11 cellular contexts compared by ENCODE assay signal in the genomic region with DNA sequence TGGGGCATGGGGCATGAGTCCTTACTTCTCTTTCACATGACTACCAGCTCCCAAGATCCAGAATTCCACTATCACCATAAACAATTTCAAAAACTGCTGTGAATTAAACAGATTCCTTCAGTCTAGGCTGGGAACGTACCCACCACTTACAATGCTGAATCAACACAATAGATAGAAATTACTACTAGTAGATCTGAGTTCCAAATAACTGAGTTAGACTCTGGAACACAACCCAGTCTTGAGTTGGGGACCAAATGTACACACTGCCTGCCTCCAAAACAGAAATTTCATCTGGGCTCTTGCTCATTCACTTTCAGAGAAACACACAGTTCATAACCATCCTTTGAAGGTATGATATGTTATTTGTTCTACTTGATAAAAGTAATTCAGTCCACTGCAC. TPM values are rescaled to one million over a fixed set of nuclear protein-coding genes. Genes with fewer than 3 reads are reported as not detected.
A peak's percentile ranks its signal among the peaks of the same experiment; 100 is the strongest.
DNase-seq lines count a peak whose midpoint lies in the region; ATAC-seq and TF ChIP-seq lines count a peak whose summit lies in the region.
"Had no signal": no experiment of that assay in that cellular context is flagged by ENCODE, and none has a peak within 500 bp of the region (broad histone marks: within the 10 kb centered on the region; RNA-seq: fewer than 3 reads in every experiment).

No MANE protein-coding gene starts in this region.

- peaks cover 44% of the 10 kb centered on the region for H3K36me3 Mint-ChIP-seq in HFFc6 (ENCODE audit: low read depth)

- peak overlapping the region; percentile 89 for H3K27ac Mint-ChIP-seq in HFFc6

- no peaks in the 10 kb centered on the region for H3K36me3 ChIP-seq in lower lobe of right lung
- H3K36me3 ChIP-seq in stomach smooth muscle (ENCODE audit: control insufficient read depth in 2 of 2, insufficient read depth in 2 of 2, low read length in 2 of 2), result no peaks in the 10 kb centered on the region
- peaks cover 3% of the 10 kb centered on the region for H3K36me3 ChIP-seq in BE2C

- peak overlapping the region; percentile 21 to 34 for H3K9ac ChIP-seq in stomach smooth muscle (ENCODE audit: low read length in 2 of 2)

- H3K4me3 Mint-ChIP-seq in HFFc6, result peak overlapping the region; percentile 75

- H3K27me3 ChIP-seq in lower lobe of right lung (ENCODE audit: low read depth), result no peaks in the 10 kb centered on the region
- no peaks in the 10 kb centered on the region for H3K27me3 ChIP-seq in stomach smooth muscle (ENCODE audit: control insufficient read depth in 1 of 2, insufficient read depth in 2 of 2, low read length in 2 of 2)
- H3K27me3 ChIP-seq in BE2C, result no peaks in the 10 kb centered on the region

- intact Hi-C loops in lower lobe of right lung (cut with DNase I), result no loop called here

- H3K4me1 ChIP-seq in lower lobe of right lung (peaks cover 86% of the 10 kb centered on the region), stomach smooth muscle (ENCODE audit: control insufficient read depth, insufficient read depth, low read length) (peaks cover 38% of the 10 kb centered on the region), BE2C (peaks cover 16% of the 10 kb centered on the region)

- no peak overlapping the region for H3K4me3 ChIP-seq in lower lobe of right lung
- H3K4me3 ChIP-seq in stomach smooth muscle (ENCODE audit: low read length in 2 of 2), result peak overlapping the region in 1 of 2 donors; percentile 7
- H3K4me3 ChIP-seq in BE2C (ENCODE audit: low read depth, low read length), result no peak overlapping the region
- H3K4me3 ChIP-seq: GM12878 had no signal

- no peaks in the 10 kb centered on the region for H3K9me3 Mint-ChIP-seq in HFFc6

- H3K9me3 ChIP-seq in lower lobe of right lung (no peaks in the 10 kb centered on the region), stomach smooth muscle (ENCODE audit: control insufficient read depth in 2 of 2, low read length in 2 of 2) (no peaks in the 10 kb centered on the region), BE2C (no peaks in the 10 kb centered on the region)

- TF ChIP-seq CTCF in HFFc6 (IDR thresholded peaks at IDR 0.05) (no peak), lower lobe of right lung (IDR thresholded peaks at IDR 0.05) (no peak), BE2C (IDR thresholded peaks at IDR 0.05; ENCODE audit: low read depth, low read length) (no peak)

- peak in 1 of 2 donors; percentile 3 for ATAC-seq in lower lobe of right lung
- ATAC-seq in HG03442 (IDR thresholded peaks at IDR 0.05; ENCODE audit: unreplicated experiment), result no peak
- ATAC-seq: GM12878 had no signal

- H3K4me1 Mint-ChIP-seq in HFFc6 (ENCODE audit: low read depth), result peaks cover 87% of the 10 kb centered on the region

- DNase-seq in HFFc6 (peak; percentile 12), astrocyte of the hippocampus (ENCODE audit: low read depth, low spot score) (peak; percentile 34), lower lobe of right lung (no peak), BE2C (no peak), COLO829 (ENCODE audit: low spot score) (no peak), iPS-NIHi11 (ENCODE audit: low spot score) (no peak)
- DNase-seq: activated CD4-positive, CD25-positive, alpha-beta regulatory T cell treated with anti-CD3 and anti-CD28 coated beads, Interleukin-2, amount 50 U/mL, for 72 hours; NCI-H69 had no signal

- no peaks in the 10 kb centered on the region for H3K27me3 Mint-ChIP-seq in HFFc6 (ENCODE audit: insufficient read depth)

- H3K27ac ChIP-seq in lower lobe of right lung, result peak overlapping the region; percentile 72
- H3K27ac ChIP-seq in stomach smooth muscle (ENCODE audit: low read length), result peak overlapping the region; percentile 37

RNA-seq across cellular contexts. Expression of gene CORO1C, which starts 8.9 kb away (rescaled TPM):
- total RNA-seq in HFFc6 (2021; fragmentation: NEBNext Ultra II Directional; extraction: Animal tissue kit (Norgen Biotek cat#: 25700)), result 100 to 1,000 TPM; 541 to 709 (median 649) TPM
- 307 TPM for total RNA-seq in lower lobe of right lung
- 86.3 TPM for polyA plus RNA-seq in BE2C (2012; ENCODE audit: insufficient read depth, insufficient read length, low read depth)

Comparison
In these comparisons a context has a peak if more than half of its experiments do, and no peak if none do; other contexts are left out.
1. DNase-seq: peak in HFFc6 (single experiment) and astrocyte of the hippocampus (single experiment); none in lower lobe of right lung (single experiment), BE2C (single experiment), COLO829 (single experiment) and iPS-NIHi11 (single experiment).